8 cellular contexts compared by ENCODE assay signal in genomic region chr3:112676659-112677234, GRCh38.
DNase-seq lines count a peak whose midpoint lies in the region; ATAC-seq lines count a peak whose summit lies in the region.

No MANE protein-coding gene starts in this region.

- ATAC-seq in HG02973 (IDR thresholded peaks at IDR 0.05; ENCODE audit: unreplicated experiment), result peak; percentile 98

- DNase-seq in NK-92 treated with Interleukin-12 subunit alpha and Interleukin-12 subunit beta, amount 100 ng/mL, for 24 hours (lab: John Stamatoyannopoulos, UW), result peak; percentile 92
- DNase-seq in NK-92 (lab: John Stamatoyannopoulos, UW; ENCODE audit: unreplicated experiment), result no peak
- peak; percentile 49 for DNase-seq in NCI-H2196 treated with DMSO at 0.1 percent for 48 hours (lab: John Stamatoyannopoulos, UW; ENCODE audit: unreplicated experiment)
- peak; percentile 91 for DNase-seq in activated CD4-positive, alpha-beta T cell treated with anti-CD3 and anti-CD28 coated beads for 48 hours
- peak; percentile 92 for DNase-seq in dedifferentiated amniotic fluid mesenchymal stem cell (ENCODE audit: extremely low spot score)
- peak; percentile 30 for DNase-seq in midbrain (lab: John Stamatoyannopoulos, UW)
- DNase-seq in stimulated activated CD8-positive, alpha-beta memory T cell treated with anti-CD3 and anti-CD28 coated beads, Interleukin-7, amount 100 ng/mL, for 1 hour (ENCODE audit: low read depth in 2 of 2), result peak; percentile 48 to 49
